Comparison of ENCODE assay signal across 17 cellular contexts in genomic region chr6:16649895-16650294, GRCh38.
DNase-seq lines count a peak whose midpoint lies in the region; ATAC-seq and TF ChIP-seq lines count a peak whose summit lies in the region.
"Had no signal": no experiment of that assay in that cellular context is flagged by ENCODE, and none has a peak within 500 bp of the region (broad histone marks: within the 10 kb centered on the region; RNA-seq: fewer than 3 reads in every experiment).

No MANE protein-coding gene starts in this region.

- no peaks in the 10 kb centered on the region for H3K9me3 ChIP-seq in CD4-positive, CD25-positive, alpha-beta regulatory T cell (ENCODE audit: control insufficient read depth in 2 of 2, low read length in 2 of 2)
- H3K9me3 ChIP-seq in IMR-90 (ENCODE audit: control insufficient read depth, insufficient read depth, low read length) = no peaks in the 10 kb centered on the region

- no peak overlapping the region for H3K18ac ChIP-seq in IMR-90 (ENCODE audit: low read depth, low read length)

- no peak overlapping the region for H3K56ac ChIP-seq in IMR-90 (ENCODE audit: extremely low read depth, insufficient read depth, low read length)

- H3K9ac ChIP-seq in IMR-90 (ENCODE audit: low read depth, low read length) = no peak overlapping the region
- H3K9ac ChIP-seq: GM23248 had no signal

- CTCF ChIA-PET in IMR-90 (lab: Yijun Ruan, JAX) = no interaction called here

- no peak overlapping the region for H2BK120ac ChIP-seq in IMR-90 (ENCODE audit: low read depth, low read length)

- POLR2A ChIA-PET in IMR-90 (lab: Charles Lee; ENCODE audit: unreplicated experiment) = no interaction called here

- peaks cover 3 to 6% of the 10 kb centered on the region in 2 experiments; a peak in 2 of 4 replicates for H3K79me1 ChIP-seq in IMR-90 (ENCODE audit: low read depth in 1 of 2, low read length in 2 of 2)

- dilution Hi-C loops in IMR-90 (cut with HindIII; ENCODE audit: low sequenced_read_pairs, unreplicated experiment) = no loop called here

- no peak overlapping the region for H4K91ac ChIP-seq in IMR-90 (ENCODE audit: insufficient read depth, low read depth, low read length)

- peaks cover 9% of the 10 kb centered on the region; the same call in 1 of the 2 replicates for H3K9me1 ChIP-seq in IMR-90 (ENCODE audit: insufficient read depth, low read length)

- H4K20me1 ChIP-seq in IMR-90 (ENCODE audit: insufficient read depth, low read length) = peaks cover 3% of the 10 kb centered on the region; the same call in 1 of the 2 replicates

- BruUV-seq in IMR-90 (replicated peaks; lab: Mats Ljungman, UMichigan) = no TSS peak

- intact Hi-C loops in IMR-90 (cut with micrococcal nuclease) = no loop called here

- H2BK5ac ChIP-seq in IMR-90 (ENCODE audit: low read depth, low read length, poor library complexity, severe bottlenecking) = no peak overlapping the region

- H2BK20ac ChIP-seq in IMR-90 (ENCODE audit: low read depth, low read length) = no peak overlapping the region

- no peak for TF ChIP-seq POLR2A in IMR-90 (IDR thresholded peaks at IDR 0.05; ENCODE audit: low read depth, low read length)

- ATAC-seq in activated T-cell treated with anti-CD3 and anti-CD28 coated beads, Interleukin-2, amount 50 U/mL, for 72 hours (replicated peaks in 1 of 2) = no peak
- no peak for ATAC-seq in CD4-positive, CD25-positive, alpha-beta regulatory T cell (ENCODE audit: low read depth in 2 of 2)
- no peak for ATAC-seq in IMR-90 (ENCODE audit: low read depth)
- ATAC-seq in activated T-helper 17 cell treated with anti-CD3 and anti-CD28 coated beads, Interleukin-2, amount 50 U/mL, for 72 hours (replicated peaks) = no peak
- ATAC-seq: GM12878, HCT116 had no signal

- peaks cover 7% of the 10 kb centered on the region for H3K36me3 ChIP-seq in CD4-positive, CD25-positive, alpha-beta regulatory T cell (ENCODE audit: control insufficient read depth, insufficient read depth, low read length)
- H3K36me3 ChIP-seq in IMR-90 (ENCODE audit: control insufficient read depth, insufficient read depth, low read length) = peaks cover 22% of the 10 kb centered on the region

- H4K8ac ChIP-seq in IMR-90 (ENCODE audit: low read depth in 2 of 2, low read length in 2 of 2) = no peak overlapping the region

- H3K4me3 ChIP-seq in CD4-positive, CD25-positive, alpha-beta regulatory T cell (ENCODE audit: low read depth, low read length) = no peak overlapping the region
- H3K4me3 ChIP-seq in IMR-90 (ENCODE audit: insufficient read depth, low read depth, low read length) = no peak overlapping the region
- H3K4me3 ChIP-seq: GM12878, GM23248 had no signal

- DNase-seq in activated T-cell treated with anti-CD3 and anti-CD28 coated beads, Interleukin-2, amount 50 U/mL, for 72 hours = no peak
- DNase-seq in activated T-cell treated with anti-CD3 and anti-CD28 coated beads, Interleukin-2, amount 50 U/mL, for 1 hour = no peak
- no peak for DNase-seq in CD4-positive, CD25-positive, alpha-beta regulatory T cell
- DNase-seq in IMR-90 = no peak
- peak; percentile 58 for DNase-seq in left kidney (ENCODE audit: low read depth, low spot score)
- no peak for DNase-seq in immature natural killer cell
- no peak for DNase-seq in amniotic stem cell (lab: John Stamatoyannopoulos, UW)
- DNase-seq: 8988T, ACHN, DMS79 had no signal

- H3K4me1 ChIP-seq in CD4-positive, CD25-positive, alpha-beta regulatory T cell (ENCODE audit: control insufficient read depth, insufficient read depth, low read length, poor library complexity, severe bottlenecking) = peaks cover 35% of the 10 kb centered on the region
- no peaks in the 10 kb centered on the region for H3K4me1 ChIP-seq in IMR-90 (ENCODE audit: control insufficient read depth, insufficient read depth, low read length)

- H2AFZ ChIP-seq in IMR-90 (replicated peaks; ENCODE audit: low read length, poor library complexity) = no peak overlapping the region
- H2AFZ ChIP-seq: GM23248 had no signal

- 100% methylated on average over 1 of the region's 5 CpGs; no CpG with 5 or more reads in 1 of the 2 experiments for WGBS in IMR-90 (ENCODE audit: extremely low coverage in 2 of 2, insufficient read length in 1 of 2), 2 experiments

- H3K4me2 ChIP-seq in IMR-90 (ENCODE audit: low read depth, low read length) = no peak overlapping the region

- H3K36me3 Mint-ChIP-seq in activated T-cell treated with anti-CD3 and anti-CD28 coated beads, Interleukin-2, amount 50 U/mL, for 72 hours (ENCODE audit: insufficient read depth in 2 of 2) = peaks cover 0 to 11% of the 10 kb centered on the region in 2 donors
- peaks cover 15% of the 10 kb centered on the region for H3K36me3 Mint-ChIP-seq in CD4-positive, CD25-positive, alpha-beta regulatory T cell
- H3K36me3 Mint-ChIP-seq in immature natural killer cell = peaks cover 2 to 7% (median 4%) of the 10 kb centered on the region in 3 donors
- peaks cover 81% of the 10 kb centered on the region for H3K36me3 Mint-ChIP-seq in activated T-helper 17 cell treated with anti-CD3 and anti-CD28 coated beads, Interleukin-2, amount 50 U/mL, for 72 hours (ENCODE audit: low read depth)

- H3K27ac ChIP-seq in CD4-positive, CD25-positive, alpha-beta regulatory T cell (ENCODE audit: insufficient read depth, low read length, poor library complexity, severe bottlenecking) = no peak overlapping the region
- H3K27ac ChIP-seq in IMR-90 (ENCODE audit: insufficient read depth, low read length) = no peak overlapping the region
- H3K27ac ChIP-seq: C4-2B, GM23248, HL-60 had no signal

- H3K23ac ChIP-seq in IMR-90 (ENCODE audit: low read depth, low read length) = no peak overlapping the region

- H3K27ac Mint-ChIP-seq in activated T-cell treated with anti-CD3 and anti-CD28 coated beads, Interleukin-2, amount 50 U/mL, for 72 hours = peak overlapping the region; percentile 20
- peak overlapping the region in 2 of 3 donors; percentile 7 to 26 for H3K27ac Mint-ChIP-seq in CD4-positive, CD25-positive, alpha-beta regulatory T cell
- no peak overlapping the region for H3K27ac Mint-ChIP-seq in immature natural killer cell
- no peak overlapping the region for H3K27ac Mint-ChIP-seq in activated T-helper 17 cell treated with anti-CD3 and anti-CD28 coated beads, Interleukin-2, amount 50 U/mL, for 72 hours
- H3K27ac Mint-ChIP-seq: B cell had no signal

- H3K27me3 Mint-ChIP-seq in activated T-cell treated with anti-CD3 and anti-CD28 coated beads, Interleukin-2, amount 50 U/mL, for 72 hours (ENCODE audit: low read depth) = no peaks in the 10 kb centered on the region
- H3K27me3 Mint-ChIP-seq in CD4-positive, CD25-positive, alpha-beta regulatory T cell = no peaks in the 10 kb centered on the region
- peaks cover 0 to 2% (median 0%) of the 10 kb centered on the region in 3 donors for H3K27me3 Mint-ChIP-seq in immature natural killer cell (ENCODE audit: low read depth in 3 of 3)
- H3K27me3 Mint-ChIP-seq in activated T-helper 17 cell treated with anti-CD3 and anti-CD28 coated beads, Interleukin-2, amount 50 U/mL, for 72 hours = no peaks in the 10 kb centered on the region
- H3K27me3 Mint-ChIP-seq: B cell had no signal

- H4K5ac ChIP-seq in IMR-90 (ENCODE audit: low read depth, low read length) = no peak overlapping the region

- H3K14ac ChIP-seq in IMR-90 (replicated peaks; ENCODE audit: low read depth, low read length) = no peak overlapping the region

- H2AK9ac ChIP-seq in IMR-90 (replicated peaks; ENCODE audit: low read depth, low read length, poor library complexity) = no peak overlapping the region

- H3K4me3 Mint-ChIP-seq in activated T-cell treated with anti-CD3 and anti-CD28 coated beads, Interleukin-2, amount 50 U/mL, for 72 hours = no peak overlapping the region
- no peak overlapping the region for H3K4me3 Mint-ChIP-seq in CD4-positive, CD25-positive, alpha-beta regulatory T cell
- no peak overlapping the region for H3K4me3 Mint-ChIP-seq in immature natural killer cell
- H3K4me3 Mint-ChIP-seq in activated T-helper 17 cell treated with anti-CD3 and anti-CD28 coated beads, Interleukin-2, amount 50 U/mL, for 72 hours = no peak overlapping the region
- H3K4me3 Mint-ChIP-seq: B cell had no signal

- H3K27me3 ChIP-seq in CD4-positive, CD25-positive, alpha-beta regulatory T cell (ENCODE audit: control insufficient read depth, insufficient read depth, low read length) = no peaks in the 10 kb centered on the region
- H3K27me3 ChIP-seq in IMR-90 (ENCODE audit: control insufficient read depth, insufficient read depth, low read length) = no peaks in the 10 kb centered on the region

- no peak overlapping the region for H2AK5ac ChIP-seq in IMR-90 (ENCODE audit: low read depth, low read length)

- H3K4ac ChIP-seq in IMR-90 (ENCODE audit: low read depth, low read length) = no peak overlapping the region

- peaks cover 42% of the 10 kb centered on the region for H3K4me1 Mint-ChIP-seq in activated T-cell treated with anti-CD3 and anti-CD28 coated beads, Interleukin-2, amount 50 U/mL, for 72 hours (ENCODE audit: low read depth)
- H3K4me1 Mint-ChIP-seq in CD4-positive, CD25-positive, alpha-beta regulatory T cell = peaks cover 23 to 41% (median 38%) of the 10 kb centered on the region in 4 donors
- H3K4me1 Mint-ChIP-seq in immature natural killer cell = peaks cover 40 to 45% of the 10 kb centered on the region in 2 donors
- H3K4me1 Mint-ChIP-seq in activated T-helper 17 cell treated with anti-CD3 and anti-CD28 coated beads, Interleukin-2, amount 50 U/mL, for 72 hours = peaks cover 33% of the 10 kb centered on the region

- no peak for TF ChIP-seq RAD21 in IMR-90 (IDR thresholded peaks at IDR 0.05; ENCODE audit: low read length)

- TF ChIP-seq CTCF in IMR-90 (conservative IDR thresholded peaks at IDR 0.05; ENCODE audit: low read depth, low read length) = no peak

- no peaks in the 10 kb centered on the region for H3K9me3 Mint-ChIP-seq in activated T-cell treated with anti-CD3 and anti-CD28 coated beads, Interleukin-2, amount 50 U/mL, for 72 hours
- no peaks in the 10 kb centered on the region for H3K9me3 Mint-ChIP-seq in CD4-positive, CD25-positive, alpha-beta regulatory T cell
- H3K9me3 Mint-ChIP-seq in immature natural killer cell = no peaks in the 10 kb centered on the region
- H3K9me3 Mint-ChIP-seq in activated T-helper 17 cell treated with anti-CD3 and anti-CD28 coated beads, Interleukin-2, amount 50 U/mL, for 72 hours = no peaks in the 10 kb centered on the region

- H2BK15ac ChIP-seq in IMR-90 (ENCODE audit: low read depth, low read length) = no peak overlapping the region

- in situ Hi-C loops in IMR-90 (cut with MboI; ENCODE audit: low sequenced_read_pairs) = no loop called here

TF ChIP-seq in IMR-90, 13 proteins besides CTCF, POLR2A, EP300 and RAD21:
- TF ChIP-seq CEBPB (IDR thresholded peaks at IDR 0.05; ENCODE audit: low read depth, low read length) (no peak), MAFK (IDR thresholded peaks at IDR 0.05; ENCODE audit: low read depth, low read length) (peak; percentile 30; the same call in 1 of the 2 replicates)
TF ChIP-seq in IMR-90: peak in this region for 1.

Comparison
In these comparisons a context has a peak if more than half of its experiments do, and no peak if none do; other contexts are left out.
1. H3K27ac Mint-ChIP-seq: peak in activated T-cell treated with anti-CD3 and anti-CD28 coated beads, Interleukin-2, amount 50 U/mL, for 72 hours (single experiment) and CD4-positive, CD25-positive, alpha-beta regulatory T cell (2 of 3); none in immature natural killer cell (0 of 6) and activated T-helper 17 cell treated with anti-CD3 and anti-CD28 coated beads, Interleukin-2, amount 50 U/mL, for 72 hours (single experiment).